In the genomic region with DNA sequence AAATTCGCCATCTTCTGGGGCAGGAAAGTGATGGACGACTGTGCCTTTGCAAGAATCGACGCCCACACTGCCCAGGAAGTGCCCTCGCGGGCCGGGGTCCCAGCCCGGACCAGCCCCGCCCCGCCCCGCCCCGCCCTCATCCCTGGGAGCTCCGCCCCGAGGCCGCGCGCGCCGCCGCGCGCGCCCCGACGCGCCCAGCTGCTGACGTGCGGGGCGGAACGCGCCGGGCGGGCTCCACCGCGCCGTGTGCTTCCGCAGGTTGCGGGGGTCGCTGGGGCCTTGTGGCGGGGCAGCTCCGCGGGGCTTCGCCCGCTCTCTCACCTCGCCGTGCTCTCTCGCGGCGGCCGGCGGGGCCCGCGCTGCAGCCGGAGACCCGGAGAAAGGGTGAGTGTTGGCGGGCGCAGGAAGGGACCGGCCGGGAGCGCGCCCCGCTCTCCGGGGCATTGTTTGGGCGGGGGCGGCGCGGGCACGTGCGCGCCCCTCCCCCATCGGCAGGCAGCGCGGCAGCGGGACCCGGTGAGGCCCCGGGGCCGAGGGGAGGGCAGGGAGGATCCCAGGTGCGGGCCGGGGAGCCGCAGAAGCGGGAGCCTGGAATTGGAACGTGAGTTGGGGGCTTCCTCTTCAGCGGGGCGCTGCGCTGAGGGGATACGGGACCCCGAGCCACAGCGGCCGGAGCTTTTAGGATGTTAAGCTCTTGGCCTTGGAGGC, we compare ENCODE assay signal across 1 cellular context.
TF ChIP-seq lines count a peak whose summit lies in the region.

A gene (plus strand): TSS at position 188 of the 708 bp plus-strand sequence. CDS start 17,366 bp downstream, outside the sequence.

TF ChIP-seq in K562, 482 proteins besides CTCF, POLR2A, EP300 and RAD21 (continued from another document):
- TF ChIP-seq, protein P1, sequence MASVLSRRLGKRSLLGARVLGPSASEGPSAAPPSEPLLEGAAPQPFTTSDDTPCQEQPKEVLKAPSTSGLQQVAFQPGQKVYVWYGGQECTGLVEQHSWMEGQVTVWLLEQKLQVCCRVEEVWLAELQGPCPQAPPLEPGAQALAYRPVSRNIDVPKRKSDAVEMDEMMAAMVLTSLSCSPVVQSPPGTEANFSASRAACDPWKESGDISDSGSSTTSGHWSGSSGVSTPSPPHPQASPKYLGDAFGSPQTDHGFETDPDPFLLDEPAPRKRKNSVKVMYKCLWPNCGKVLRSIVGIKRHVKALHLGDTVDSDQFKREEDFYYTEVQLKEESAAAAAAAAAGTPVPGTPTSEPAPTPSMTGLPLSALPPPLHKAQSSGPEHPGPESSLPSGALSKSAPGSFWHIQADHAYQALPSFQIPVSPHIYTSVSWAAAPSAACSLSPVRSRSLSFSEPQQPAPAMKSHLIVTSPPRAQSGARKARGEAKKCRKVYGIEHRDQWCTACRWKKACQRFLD (CRISPR knock-in tag; IDR thresholded peaks at IDR 0.05) = peak; percentile 86; the same call in 1 of the 2 replicates
- TF ChIP-seq ZNF174 (CRISPR knock-in tag; IDR thresholded peaks at IDR 0.05) = no peak
- no peak for TF ChIP-seq SP1 (CRISPR knock-in tag; IDR thresholded peaks at IDR 0.05)
- no peak for TF ChIP-seq MAFF (IDR thresholded peaks at IDR 0.05; ENCODE audit: low read length)
- TF ChIP-seq GTF2E2 (tag; IDR thresholded peaks at IDR 0.05) = no peak
- TF ChIP-seq MIER1 (IDR thresholded peaks at IDR 0.05; ENCODE audit: low read depth) = no peak
- no peak for TF ChIP-seq ZNF717 (CRISPR knock-in tag; IDR thresholded peaks at IDR 0.05)
- no peak for TF ChIP-seq SMAD3 (CRISPR knock-in tag; conservative IDR thresholded peaks at IDR 0.05)
- TF ChIP-seq PPARD (CRISPR knock-in tag; IDR thresholded peaks at IDR 0.05) = no peak
- 0 out of 2 replicates have a peak, but pooled peaks have one; percentile 25 for TF ChIP-seq NFIC (IDR thresholded peaks at IDR 0.05)
- no peak for TF ChIP-seq MXI1 (IDR thresholded peaks at IDR 0.05; ENCODE audit: low read depth, low read length)
- peak; percentile 53 to 55; a peak in 1 of 4 replicates for TF ChIP-seq SIN3A (IDR thresholded peaks at IDR 0.05; ENCODE audit: borderline replicate concordance in 2 of 2, control insufficient read depth in 1 of 2, low read depth in 2 of 2, low read length in 2 of 2)
- TF ChIP-seq MAFK (IDR thresholded peaks at IDR 0.05; ENCODE audit: low read length) = no peak
- TF ChIP-seq YY1 (IDR thresholded peaks at IDR 0.05; ENCODE audit: borderline replicate concordance in 1 of 3, control insufficient read depth in 1 of 3, extremely low read depth in 1 of 3, insufficient read depth in 3 of 3, insufficient read length in 1 of 3, insufficient replicate concordance in 2 of 3, low read depth in 1 of 3, low read length in 2 of 3) = peak in 1 of 3 experiments; percentile 39
- TF ChIP-seq, protein P2, sequence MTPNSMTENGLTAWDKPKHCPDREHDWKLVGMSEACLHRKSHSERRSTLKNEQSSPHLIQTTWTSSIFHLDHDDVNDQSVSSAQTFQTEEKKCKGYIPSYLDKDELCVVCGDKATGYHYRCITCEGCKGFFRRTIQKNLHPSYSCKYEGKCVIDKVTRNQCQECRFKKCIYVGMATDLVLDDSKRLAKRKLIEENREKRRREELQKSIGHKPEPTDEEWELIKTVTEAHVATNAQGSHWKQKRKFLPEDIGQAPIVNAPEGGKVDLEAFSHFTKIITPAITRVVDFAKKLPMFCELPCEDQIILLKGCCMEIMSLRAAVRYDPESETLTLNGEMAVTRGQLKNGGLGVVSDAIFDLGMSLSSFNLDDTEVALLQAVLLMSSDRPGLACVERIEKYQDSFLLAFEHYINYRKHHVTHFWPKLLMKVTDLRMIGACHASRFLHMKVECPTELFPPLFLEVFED (CRISPR knock-in tag; conservative IDR thresholded peaks at IDR 0.05) = no peak
- TF ChIP-seq MTF1 (CRISPR knock-in tag; IDR thresholded peaks at IDR 0.05; ENCODE audit: borderline replicate concordance) = no peak
- no peak for TF ChIP-seq ARNT (IDR thresholded peaks at IDR 0.05)
- peak; percentile 60; the same call in 1 of the 2 replicates for TF ChIP-seq EP400 (IDR thresholded peaks at IDR 0.05)
- TF ChIP-seq, protein P3, sequence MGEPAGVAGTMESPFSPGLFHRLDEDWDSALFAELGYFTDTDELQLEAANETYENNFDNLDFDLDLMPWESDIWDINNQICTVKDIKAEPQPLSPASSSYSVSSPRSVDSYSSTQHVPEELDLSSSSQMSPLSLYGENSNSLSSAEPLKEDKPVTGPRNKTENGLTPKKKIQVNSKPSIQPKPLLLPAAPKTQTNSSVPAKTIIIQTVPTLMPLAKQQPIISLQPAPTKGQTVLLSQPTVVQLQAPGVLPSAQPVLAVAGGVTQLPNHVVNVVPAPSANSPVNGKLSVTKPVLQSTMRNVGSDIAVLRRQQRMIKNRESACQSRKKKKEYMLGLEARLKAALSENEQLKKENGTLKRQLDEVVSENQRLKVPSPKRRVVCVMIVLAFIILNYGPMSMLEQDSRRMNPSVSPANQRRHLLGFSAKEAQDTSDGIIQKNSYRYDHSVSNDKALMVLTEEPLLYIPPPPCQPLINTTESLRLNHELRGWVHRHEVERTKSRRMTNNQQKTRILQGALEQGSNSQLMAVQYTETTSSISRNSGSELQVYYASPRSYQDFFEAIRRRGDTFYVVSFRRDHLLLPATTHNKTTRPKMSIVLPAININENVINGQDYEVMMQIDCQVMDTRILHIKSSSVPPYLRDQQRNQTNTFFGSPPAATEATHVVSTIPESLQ (CRISPR knock-in tag; IDR thresholded peaks at IDR 0.05) = no peak
